In the genomic region with DNA sequence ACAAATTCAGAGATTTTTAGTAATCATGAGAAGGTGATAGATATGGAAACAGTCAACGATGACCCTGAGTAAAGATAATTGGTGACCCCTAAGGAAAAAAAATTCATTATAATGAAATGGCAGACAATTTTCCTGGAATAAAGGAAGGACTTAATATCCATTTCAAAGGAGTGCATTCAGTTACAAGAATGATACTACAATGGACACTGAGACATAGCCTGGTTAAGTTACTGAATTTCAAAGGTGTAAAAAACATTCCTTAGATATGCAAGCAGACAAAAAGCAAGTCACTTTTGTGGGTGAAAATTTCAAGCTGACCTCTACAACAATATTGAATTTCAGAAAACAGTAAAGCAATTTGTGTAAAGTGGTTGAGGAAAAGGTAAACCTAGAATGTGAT, we compare ENCODE assay signal across 34 cellular contexts.
"Had no signal": no experiment of that assay in that cellular context is flagged by ENCODE, and none has a peak within 500 bp of the region (broad histone marks: within the 10 kb centered on the region; RNA-seq: fewer than 3 reads in every experiment).

No MANE protein-coding gene starts in this region.

- H3K4me3 Mint-ChIP-seq: activated naive CD4-positive, alpha-beta T cell treated with anti-CD3 and anti-CD28 coated beads for 36 hours; activated naive CD4-positive, alpha-beta T cell treated with anti-CD3 and anti-CD28 coated beads, Interleukin-2, amount 10 ng/mL, durations not matched to agents 7 days and 5 days; activated naive CD4-positive, alpha-beta T cell treated with anti-CD3 and anti-CD28 coated beads, Interleukin-2, amount 50 U/mL, for 24 hours; activated naive CD8-positive, alpha-beta T cell; activated naive CD8-positive, alpha-beta T cell treated with anti-CD3 and anti-CD28 coated beads for 36 hours; activated naive CD8-positive, alpha-beta T cell treated with anti-CD3 and anti-CD28 coated beads, Interleukin-2, amount 10 ng/mL, durations not matched to agents 7 days and 5 days; activated naive CD8-positive, alpha-beta T cell treated with anti-CD3 and anti-CD28 coated beads, Interleukin-2, amount 50 U/mL, for 24 hours; activated T-cell treated with anti-CD3 and anti-CD28 coated beads, Interleukin-2, amount 50 U/mL, for 24 hours; activated T-cell treated with anti-CD3 and anti-CD28 coated beads, Interleukin-2, amount 50 U/mL, for 4 hours; activated T-cell treated with anti-CD3 and anti-CD28 coated beads, Interleukin-2, amount 50 U/mL, for 72 hours; activated T-helper 1 cell treated with anti-CD3 and anti-CD28 coated beads, Interleukin-12 subunit alpha, Interleukin-12 subunit beta, Interleukin-2, Interleukin-4 antibody, amounts not matched to agents 30 ng/mL and 10 ng/mL and 1 ng/mL, durations not matched to agents 14 hours and 24 hours and 36 hours; activated T-helper 17 cell treated with anti-CD3 and anti-CD28 coated beads, Interleukin-2, amount 50 U/mL, for 72 hours; brain; central memory CD8-positive, alpha-beta T cell had no signal

- H3K36me3 Mint-ChIP-seq: activated naive CD4-positive, alpha-beta T cell treated with anti-CD3 and anti-CD28 coated beads, Interleukin-2, amount 10 ng/mL, durations not matched to agents 7 days and 5 days; activated naive CD4-positive, alpha-beta T cell treated with anti-CD3 and anti-CD28 coated beads, Interleukin-2, amount 50 U/mL, for 24 hours; activated naive CD4-positive, alpha-beta T cell treated with anti-CD3 and anti-CD28 coated beads, Interleukin-2, amount 50 U/mL, for 72 hours; activated naive CD8-positive, alpha-beta T cell; activated naive CD8-positive, alpha-beta T cell treated with anti-CD3 and anti-CD28 coated beads for 36 hours; activated naive CD8-positive, alpha-beta T cell treated with anti-CD3 and anti-CD28 coated beads, Interleukin-2, amount 10 ng/mL, durations not matched to agents 7 days and 5 days; brain had no signal

- H3K27me3 Mint-ChIP-seq: activated naive CD4-positive, alpha-beta T cell treated with anti-CD3 and anti-CD28 coated beads, Interleukin-2, amount 10 ng/mL, durations not matched to agents 7 days and 5 days; activated naive CD4-positive, alpha-beta T cell treated with anti-CD3 and anti-CD28 coated beads, Interleukin-2, amount 50 U/mL, for 24 hours; activated naive CD8-positive, alpha-beta T cell; activated naive CD8-positive, alpha-beta T cell treated with anti-CD3 and anti-CD28 coated beads for 36 hours; activated naive CD8-positive, alpha-beta T cell treated with anti-CD3 and anti-CD28 coated beads, Interleukin-2, amount 10 ng/mL, durations not matched to agents 7 days and 5 days; activated naive CD8-positive, alpha-beta T cell treated with anti-CD3 and anti-CD28 coated beads, Interleukin-2, amount 50 U/mL, for 24 hours; activated T-cell treated with anti-CD3 and anti-CD28 coated beads, Interleukin-2, amount 50 U/mL, for 24 hours; activated T-helper 17 cell treated with anti-CD3 and anti-CD28 coated beads, Interleukin-2, amount 50 U/mL, for 72 hours; brain; central memory CD8-positive, alpha-beta T cell had no signal

- H3K4me1 Mint-ChIP-seq: activated naive CD4-positive, alpha-beta T cell treated with anti-CD3 and anti-CD28 coated beads, Interleukin-2, amount 10 ng/mL, durations not matched to agents 7 days and 5 days; activated naive CD4-positive, alpha-beta T cell treated with anti-CD3 and anti-CD28 coated beads, Interleukin-2, amount 50 U/mL, for 24 hours; activated naive CD8-positive, alpha-beta T cell treated with anti-CD3 and anti-CD28 coated beads for 36 hours; activated naive CD8-positive, alpha-beta T cell treated with anti-CD3 and anti-CD28 coated beads, Interleukin-2, amount 10 ng/mL, durations not matched to agents 7 days and 5 days; activated naive CD8-positive, alpha-beta T cell treated with anti-CD3 and anti-CD28 coated beads, Interleukin-2, amount 50 U/mL, for 24 hours; activated T-helper 17 cell treated with anti-CD3 and anti-CD28 coated beads, Interleukin-2, amount 50 U/mL, for 72 hours; brain; central memory CD8-positive, alpha-beta T cell had no signal

- H3K27ac Mint-ChIP-seq: activated naive CD4-positive, alpha-beta T cell treated with anti-CD3 and anti-CD28 coated beads for 36 hours; activated naive CD4-positive, alpha-beta T cell treated with anti-CD3 and anti-CD28 coated beads, Interleukin-2, amount 10 ng/mL, durations not matched to agents 7 days and 5 days; activated naive CD4-positive, alpha-beta T cell treated with anti-CD3 and anti-CD28 coated beads, Interleukin-2, amount 50 U/mL, for 24 hours; activated naive CD4-positive, alpha-beta T cell treated with anti-CD3 and anti-CD28 coated beads, Interleukin-2, amount 50 U/mL, for 72 hours; activated naive CD8-positive, alpha-beta T cell; activated naive CD8-positive, alpha-beta T cell treated with anti-CD3 and anti-CD28 coated beads for 36 hours; activated naive CD8-positive, alpha-beta T cell treated with anti-CD3 and anti-CD28 coated beads, Interleukin-2, amount 10 ng/mL, durations not matched to agents 7 days and 5 days; activated naive CD8-positive, alpha-beta T cell treated with anti-CD3 and anti-CD28 coated beads, Interleukin-2, amount 50 U/mL, for 24 hours; activated T-cell treated with anti-CD3 and anti-CD28 coated beads, Interleukin-2, amount 50 U/mL, for 24 hours; activated T-cell treated with anti-CD3 and anti-CD28 coated beads, Interleukin-2, amount 50 U/mL, for 72 hours; activated T-helper 1 cell treated with anti-CD3 and anti-CD28 coated beads, Interleukin-12 subunit alpha, Interleukin-12 subunit beta, Interleukin-2, Interleukin-4 antibody, amounts not matched to agents 30 ng/mL and 10 ng/mL and 1 ng/mL, durations not matched to agents 14 hours and 24 hours and 36 hours; activated T-helper 17 cell treated with anti-CD3 and anti-CD28 coated beads, Interleukin-2, amount 50 U/mL, for 72 hours; activated T-helper 2 cell treated with anti-CD3 and anti-CD28 coated beads, Interferon-gamma antibody, Interleukin-2, Interleukin-4, amounts not matched to agents 10 μg/mL and 5 μg/mL and 100 μg/mL, durations not matched to agents 14 hours and 24 hours and 36 hours; brain had no signal

- DNase-seq: activated effector memory CD4-positive, alpha-beta T cell treated with anti-CD3 and anti-CD28 coated beads, Interleukin-2, amount 50 U/mL, for 16 hours; activated effector memory CD4-positive, alpha-beta T cell treated with Interleukin-2 at 50 U/mL for 16 hours; activated gamma-delta T cell; activated gamma-delta T cell treated with Interleukin-2 at 50 U/mL for 16 hours; activated naive CD4-positive, alpha-beta T cell; activated naive CD4-positive, alpha-beta T cell treated with anti-CD3 and anti-CD28 coated beads for 36 hours; activated naive CD4-positive, alpha-beta T cell treated with anti-CD3 and anti-CD28 coated beads, Interleukin-2, amount 10 ng/mL, durations not matched to agents 7 days and 5 days; activated naive CD4-positive, alpha-beta T cell treated with anti-CD3 and anti-CD28 coated beads, Interleukin-2, amount 50 U/mL, for 16 hours; activated naive CD4-positive, alpha-beta T cell treated with Interleukin-2 at 50 U/mL for 16 hours; activated naive CD8-positive, alpha-beta T cell treated with anti-CD3 and anti-CD28 coated beads for 36 hours; activated naive CD8-positive, alpha-beta T cell treated with anti-CD3 and anti-CD28 coated beads, Interleukin-2, amount 10 ng/mL, durations not matched to agents 7 days and 5 days; activated naive CD8-positive, alpha-beta T cell treated with anti-CD3 and anti-CD28 coated beads, Interleukin-2, amount 50 U/mL, for 24 hours; activated T-cell treated with anti-CD3 and anti-CD28 coated beads, Interleukin-2, amount 50 U/mL, for 24 hours; activated T-cell treated with anti-CD3 and anti-CD28 coated beads, Interleukin-2, amount 50 U/mL, for 4 hours; activated T-cell treated with anti-CD3 and anti-CD28 coated beads, Interleukin-2, amount 50 U/mL, for 48 hours; activated T-cell treated with anti-CD3 and anti-CD28 coated beads, Interleukin-2, amount 50 U/mL, for 72 hours; adrenal gland; amniotic stem cell; amygdala; anterior cingulate cortex; aorta; body of pancreas; brain microvascular endothelial cell; caudate nucleus; central memory CD4-positive, alpha-beta T cell; cerebellar nuclear complex had no signal

- ATAC-seq: activated naive CD4-positive, alpha-beta T cell treated with anti-CD3 and anti-CD28 coated beads, Interleukin-2, amount 50 U/mL, for 72 hours; activated naive CD8-positive, alpha-beta T cell treated with anti-CD3 and anti-CD28 coated beads, Interleukin-2, amount 50 U/mL, for 24 hours; activated T-cell treated with anti-CD3 and anti-CD28 coated beads, Interleukin-2, amount 50 U/mL, for 4 hours; activated T-cell treated with anti-CD3 and anti-CD28 coated beads, Interleukin-2, amount 50 U/mL, for 72 hours; activated T-helper 17 cell treated with anti-CD3 and anti-CD28 coated beads, Interleukin-2, amount 50 U/mL, for 72 hours; body of pancreas had no signal

- H3K9me3 Mint-ChIP-seq: activated naive CD4-positive, alpha-beta T cell treated with anti-CD3 and anti-CD28 coated beads for 36 hours; activated naive CD4-positive, alpha-beta T cell treated with anti-CD3 and anti-CD28 coated beads, Interleukin-2, amount 50 U/mL, for 24 hours; activated naive CD8-positive, alpha-beta T cell treated with anti-CD3 and anti-CD28 coated beads for 36 hours; activated naive CD8-positive, alpha-beta T cell treated with anti-CD3 and anti-CD28 coated beads, Interleukin-2, amount 10 ng/mL, durations not matched to agents 7 days and 5 days; activated naive CD8-positive, alpha-beta T cell treated with anti-CD3 and anti-CD28 coated beads, Interleukin-2, amount 50 U/mL, for 24 hours; activated T-cell treated with anti-CD3 and anti-CD28 coated beads, Interleukin-2, amount 50 U/mL, for 24 hours; activated T-cell treated with anti-CD3 and anti-CD28 coated beads, Interleukin-2, amount 50 U/mL, for 4 hours; activated T-helper 1 cell treated with anti-CD3 and anti-CD28 coated beads, Interleukin-12 subunit alpha, Interleukin-12 subunit beta, Interleukin-2, Interleukin-4 antibody, amounts not matched to agents 30 ng/mL and 10 ng/mL and 1 ng/mL, durations not matched to agents 14 hours and 24 hours and 36 hours; activated T-helper 17 cell treated with anti-CD3 and anti-CD28 coated beads, Interleukin-2, amount 50 U/mL, for 72 hours; activated T-helper 2 cell treated with anti-CD3 and anti-CD28 coated beads, Interferon-gamma antibody, Interleukin-2, Interleukin-4, amounts not matched to agents 10 μg/mL and 5 μg/mL and 100 μg/mL, durations not matched to agents 14 hours and 24 hours and 36 hours; brain had no signal
